Comparison of ENCODE assay signal across 31 cellular contexts in the genomic region with DNA sequence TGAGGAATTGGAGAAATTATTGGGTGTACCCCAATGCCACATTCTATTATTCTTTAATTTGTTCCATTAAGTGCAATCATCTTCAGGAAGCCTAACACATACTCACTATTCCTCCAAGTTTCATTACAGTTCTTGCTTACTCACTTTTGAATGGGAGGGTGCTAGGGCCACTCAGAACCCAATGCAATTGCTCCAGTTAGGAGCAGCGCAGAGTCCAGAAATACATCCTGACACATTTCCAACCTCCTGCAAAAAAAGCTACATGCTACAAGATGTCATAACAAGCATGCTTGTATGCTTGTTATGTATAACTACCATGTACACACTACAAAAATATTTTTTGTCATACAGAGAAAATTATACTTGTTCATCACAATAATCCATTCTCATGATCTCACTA. TPM values are rescaled to one million over a fixed set of nuclear protein-coding genes. Genes with fewer than 3 reads are reported as not detected.
"Had no signal": no experiment of that assay in that cellular context is flagged by ENCODE, and none has a peak within 500 bp of the region (broad histone marks: within the 10 kb centered on the region; RNA-seq: fewer than 3 reads in every experiment).

No MANE protein-coding gene starts in this region.

- H3K27me3 Mint-ChIP-seq: activated CD4-positive, alpha-beta T cell treated with anti-CD3 and anti-CD28 coated beads, Interleukin-2, amount 10 ng/mL, durations not matched to agents 24 days and 14 days had no signal

- H3K4me1 Mint-ChIP-seq: activated CD4-positive, alpha-beta T cell treated with anti-CD3 and anti-CD28 coated beads for 36 hours; activated CD4-positive, alpha-beta T cell treated with anti-CD3 and anti-CD28 coated beads, Interleukin-2, amount 10 ng/mL, durations not matched to agents 24 days and 14 days; activated CD8-positive, alpha-beta memory T cell treated with anti-CD3 and anti-CD28 coated beads, Interleukin-2, amount 10 ng/mL, durations not matched to agents 7 days and 5 days; activated naive CD4-positive, alpha-beta T cell treated with anti-CD3 and anti-CD28 coated beads, Interleukin-2, amount 50 U/mL, for 24 hours; activated naive CD8-positive, alpha-beta T cell treated with anti-CD3 and anti-CD28 coated beads for 36 hours; activated naive CD8-positive, alpha-beta T cell treated with anti-CD3 and anti-CD28 coated beads, Interleukin-2, amount 50 U/mL, for 24 hours had no signal

- ATAC-seq: activated CD4-positive, alpha-beta T cell treated with anti-CD3 and anti-CD28 coated beads for 36 hours; activated CD8-positive, alpha-beta memory T cell treated with anti-CD3 and anti-CD28 coated beads, Interleukin-2, amount 10 ng/mL, durations not matched to agents 7 days and 5 days; activated CD8-positive, alpha-beta T cell treated with anti-CD3 and anti-CD28 coated beads, Interleukin-2, amount 10 ng/mL, durations not matched to agents 7 days and 5 days; activated naive CD8-positive, alpha-beta T cell treated with anti-CD3 and anti-CD28 coated beads, Interleukin-2, amount 50 U/mL, for 24 hours; body of pancreas had no signal

- H3K36me3 Mint-ChIP-seq: activated CD4-positive, alpha-beta memory T cell treated with anti-CD3 and anti-CD28 coated beads for 36 hours; activated CD8-positive, alpha-beta memory T cell treated with anti-CD3 and anti-CD28 coated beads, Interleukin-2, amount 10 ng/mL, durations not matched to agents 7 days and 5 days; activated naive CD4-positive, alpha-beta T cell treated with anti-CD3 and anti-CD28 coated beads, Interleukin-2, amount 50 U/mL, for 24 hours; activated naive CD8-positive, alpha-beta T cell treated with anti-CD3 and anti-CD28 coated beads for 36 hours had no signal

- H3K4me3 ChIP-seq: adrenal gland, body of pancreas, colonic mucosa, esophagus squamous epithelium had no signal

- H3K27ac Mint-ChIP-seq: activated CD4-positive, alpha-beta memory T cell treated with anti-CD3 and anti-CD28 coated beads for 36 hours; activated CD4-positive, alpha-beta T cell treated with anti-CD3 and anti-CD28 coated beads for 36 hours; activated CD4-positive, alpha-beta T cell treated with anti-CD3 and anti-CD28 coated beads, Interleukin-2, amount 10 ng/mL, durations not matched to agents 24 days and 14 days; activated CD8-positive, alpha-beta memory T cell treated with anti-CD3 and anti-CD28 coated beads, Interleukin-2, amount 10 ng/mL, durations not matched to agents 7 days and 5 days; activated CD8-positive, alpha-beta T cell treated with anti-CD3 and anti-CD28 coated beads, Interleukin-2, amount 10 ng/mL, durations not matched to agents 7 days and 5 days; activated naive CD4-positive, alpha-beta T cell treated with anti-CD3 and anti-CD28 coated beads for 36 hours; activated naive CD4-positive, alpha-beta T cell treated with anti-CD3 and anti-CD28 coated beads, Interleukin-2, amount 50 U/mL, for 24 hours; activated naive CD8-positive, alpha-beta T cell treated with anti-CD3 and anti-CD28 coated beads for 36 hours; activated naive CD8-positive, alpha-beta T cell treated with anti-CD3 and anti-CD28 coated beads, Interleukin-2, amount 50 U/mL, for 24 hours; activated T-helper 1 cell treated with anti-CD3 and anti-CD28 coated beads, Interleukin-12 subunit alpha, Interleukin-12 subunit beta, Interleukin-2, Interleukin-4 antibody, amounts not matched to agents 30 ng/mL and 10 ng/mL and 1 ng/mL, durations not matched to agents 14 hours and 24 hours and 36 hours; activated T-helper 2 cell treated with anti-CD3 and anti-CD28 coated beads, Interferon-gamma antibody, Interleukin-2, Interleukin-4, amounts not matched to agents 10 μg/mL and 5 μg/mL and 100 μg/mL, durations not matched to agents 14 hours and 24 hours and 36 hours had no signal

- H3K4me1 ChIP-seq: colonic mucosa had no signal

- H3K27ac ChIP-seq: adrenal gland, body of pancreas, colonic mucosa, epithelial cell of prostate, esophagus squamous epithelium had no signal

- H3K36me3 ChIP-seq: adrenal gland, colonic mucosa, esophagus squamous epithelium had no signal

- H3K4me3 Mint-ChIP-seq: activated CD4-positive, alpha-beta memory T cell treated with anti-CD3 and anti-CD28 coated beads for 36 hours; activated CD4-positive, alpha-beta T cell treated with anti-CD3 and anti-CD28 coated beads for 36 hours; activated CD4-positive, alpha-beta T cell treated with anti-CD3 and anti-CD28 coated beads, Interleukin-2, amount 10 ng/mL, durations not matched to agents 24 days and 14 days; activated CD8-positive, alpha-beta memory T cell treated with anti-CD3 and anti-CD28 coated beads, Interleukin-2, amount 10 ng/mL, durations not matched to agents 7 days and 5 days; activated CD8-positive, alpha-beta T cell treated with anti-CD3 and anti-CD28 coated beads, Interleukin-2, amount 10 ng/mL, durations not matched to agents 7 days and 5 days; activated naive CD4-positive, alpha-beta T cell treated with anti-CD3 and anti-CD28 coated beads for 36 hours; activated naive CD4-positive, alpha-beta T cell treated with anti-CD3 and anti-CD28 coated beads, Interleukin-2, amount 50 U/mL, for 24 hours; activated naive CD8-positive, alpha-beta T cell treated with anti-CD3 and anti-CD28 coated beads for 36 hours; activated naive CD8-positive, alpha-beta T cell treated with anti-CD3 and anti-CD28 coated beads, Interleukin-2, amount 50 U/mL, for 24 hours; activated T-helper 1 cell treated with anti-CD3 and anti-CD28 coated beads, Interleukin-12 subunit alpha, Interleukin-12 subunit beta, Interleukin-2, Interleukin-4 antibody, amounts not matched to agents 30 ng/mL and 10 ng/mL and 1 ng/mL, durations not matched to agents 14 hours and 24 hours and 36 hours had no signal

- H3K9me3 Mint-ChIP-seq: activated CD4-positive, alpha-beta memory T cell treated with anti-CD3 and anti-CD28 coated beads for 36 hours; activated CD4-positive, alpha-beta T cell treated with anti-CD3 and anti-CD28 coated beads, Interleukin-2, amount 10 ng/mL, durations not matched to agents 24 days and 14 days; activated naive CD4-positive, alpha-beta T cell treated with anti-CD3 and anti-CD28 coated beads for 36 hours; activated naive CD8-positive, alpha-beta T cell treated with anti-CD3 and anti-CD28 coated beads for 36 hours; activated naive CD8-positive, alpha-beta T cell treated with anti-CD3 and anti-CD28 coated beads, Interleukin-2, amount 50 U/mL, for 24 hours; activated T-helper 1 cell treated with anti-CD3 and anti-CD28 coated beads, Interleukin-12 subunit alpha, Interleukin-12 subunit beta, Interleukin-2, Interleukin-4 antibody, amounts not matched to agents 30 ng/mL and 10 ng/mL and 1 ng/mL, durations not matched to agents 14 hours and 24 hours and 36 hours; activated T-helper 2 cell treated with anti-CD3 and anti-CD28 coated beads, Interferon-gamma antibody, Interleukin-2, Interleukin-4, amounts not matched to agents 10 μg/mL and 5 μg/mL and 100 μg/mL, durations not matched to agents 14 hours and 24 hours and 36 hours had no signal

- DNase-seq: activated CD4-positive, alpha-beta memory T cell treated with anti-CD3 and anti-CD28 coated beads for 36 hours; activated CD4-positive, alpha-beta T cell treated with anti-CD3 and anti-CD28 coated beads for 36 hours; activated CD4-positive, alpha-beta T cell treated with anti-CD3 and anti-CD28 coated beads, Interleukin-2, amount 10 ng/mL, durations not matched to agents 24 days and 14 days; activated CD4-positive, CD25-positive, alpha-beta regulatory T cell; activated CD4-positive, CD25-positive, alpha-beta regulatory T cell treated with anti-CD3 and anti-CD28 coated beads, Interleukin-2, amount 50 U/mL, for 72 hours; activated CD8-positive, alpha-beta memory T cell treated with anti-CD3 and anti-CD28 coated beads, Interleukin-2, amount 10 ng/mL, durations not matched to agents 7 days and 5 days; activated CD8-positive, alpha-beta memory T cell treated with anti-CD3 and anti-CD28 coated beads, Interleukin-2, amount 50 U/mL, for 4 hours; activated CD8-positive, alpha-beta T cell treated with anti-CD3 and anti-CD28 coated beads, Interleukin-2, amount 10 ng/mL, durations not matched to agents 7 days and 5 days; activated effector memory CD4-positive, alpha-beta T cell treated with anti-CD3 and anti-CD28 coated beads, Interleukin-2, amount 50 U/mL, for 16 hours; activated naive CD4-positive, alpha-beta T cell treated with anti-CD3 and anti-CD28 coated beads for 36 hours; activated naive CD8-positive, alpha-beta T cell treated with anti-CD3 and anti-CD28 coated beads for 36 hours; activated naive CD8-positive, alpha-beta T cell treated with anti-CD3 and anti-CD28 coated beads, Interleukin-2, amount 50 U/mL, for 24 hours; activated T-cell treated with anti-CD3 and anti-CD28 coated beads, Interleukin-2, amount 50 U/mL, for 1 hour; activated T-cell treated with anti-CD3 and anti-CD28 coated beads, Interleukin-2, amount 50 U/mL, for 48 hours; adrenal gland; amygdala; aorta; body of pancreas; central memory CD4-positive, alpha-beta T cell; cerebellar nuclear complex; colonic mucosa; effector CD8-positive, alpha-beta T cell; esophagus squamous epithelium; foreskin melanocyte; T-helper 2 cell had no signal

- H3K9me3 ChIP-seq: adrenal gland, body of pancreas, colonic mucosa, esophagus squamous epithelium had no signal

- H3K27me3 ChIP-seq: adrenal gland, body of pancreas, colonic mucosa, esophagus squamous epithelium had no signal

RNA-seq across cellular contexts. Expression of a gene that starts 27.8 kb away (rescaled TPM):
- total RNA-seq: activated CD4-positive, alpha-beta memory T cell treated with anti-CD3 and anti-CD28 coated beads for 36 hours; activated CD4-positive, alpha-beta T cell treated with anti-CD3 and anti-CD28 coated beads for 36 hours; activated CD4-positive, alpha-beta T cell treated with anti-CD3 and anti-CD28 coated beads, Interleukin-2, amount 10 ng/mL, durations not matched to agents 24 days and 14 days; activated CD8-positive, alpha-beta memory T cell treated with anti-CD3 and anti-CD28 coated beads for 36 hours; activated CD8-positive, alpha-beta memory T cell treated with anti-CD3 and anti-CD28 coated beads, Interleukin-2, amount 10 ng/mL, durations not matched to agents 7 days and 5 days; activated CD8-positive, alpha-beta T cell treated with anti-CD3 and anti-CD28 coated beads, Interleukin-2, amount 10 ng/mL, durations not matched to agents 7 days and 5 days; activated naive CD4-positive, alpha-beta T cell treated with anti-CD3 and anti-CD28 coated beads for 36 hours; activated naive CD8-positive, alpha-beta T cell treated with anti-CD3 and anti-CD28 coated beads for 36 hours; activated T-helper 1 cell treated with anti-CD3 and anti-CD28 coated beads, Interleukin-12 subunit alpha, Interleukin-12 subunit beta, Interleukin-2, Interleukin-4 antibody, amounts not matched to agents 30 ng/mL and 10 ng/mL and 1 ng/mL, durations not matched to agents 14 hours and 24 hours and 36 hours; activated T-helper 2 cell treated with anti-CD3 and anti-CD28 coated beads, Interferon-gamma antibody, Interleukin-2, Interleukin-4, amounts not matched to agents 10 μg/mL and 5 μg/mL and 100 μg/mL, durations not matched to agents 14 hours and 24 hours and 36 hours; T-helper 1 cell treated with Interleukin-12 subunit alpha and Interleukin-12 subunit beta and Interleukin-4 antibody, amounts not matched to agents 30 ng/mL and 1 ng/mL, for 36 hours had no signal
